Comparison of ENCODE assay signal across 25 cellular contexts in the genomic region with DNA sequence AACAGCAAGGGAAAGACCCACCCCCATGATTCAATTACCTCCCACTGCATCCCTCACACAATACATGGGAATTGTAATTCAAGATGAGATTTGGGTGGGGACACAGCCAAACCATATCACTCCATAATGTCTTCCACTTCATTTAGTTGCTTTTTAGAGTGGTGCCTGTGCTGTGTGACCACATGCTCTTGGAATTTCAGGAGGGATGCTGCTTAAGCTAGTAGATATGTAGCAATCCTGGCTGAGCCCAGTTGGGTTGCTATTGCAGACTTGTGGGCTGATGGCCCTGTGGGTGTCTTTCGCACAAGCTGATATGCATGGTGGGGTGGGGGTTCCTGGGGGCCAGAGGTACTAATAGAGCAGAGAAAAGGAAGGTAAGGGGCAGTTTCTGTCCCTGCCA.
DNase-seq lines count a peak whose midpoint lies in the region; TF ChIP-seq lines count a peak whose summit lies in the region.
"Had no signal": no experiment of that assay in that cellular context is flagged by ENCODE, and none has a peak within 500 bp of the region (broad histone marks: within the 10 kb centered on the region; RNA-seq: fewer than 3 reads in every experiment).

No MANE protein-coding gene starts in this region.

- H3K9ac ChIP-seq in mesenchymal stem cell (ENCODE audit: low read length), result no peak overlapping the region
- H3K9ac ChIP-seq: BLaER1 had no signal

- WGBS in mesenchymal stem cell, result 100% methylated on average over 1 of the region's 1 CpG

- H2BK15ac ChIP-seq in mesenchymal stem cell (ENCODE audit: low read depth, poor library complexity, severe bottlenecking), result no peak overlapping the region

- H3K36me3 ChIP-seq in mesenchymal stem cell (ENCODE audit: control insufficient read depth in 1 of 2, insufficient read depth in 2 of 2, low read depth in 1 of 2, low read length in 2 of 2), result no peaks in the 10 kb centered on the region
- H3K36me3 ChIP-seq in breast epithelium, result no peaks in the 10 kb centered on the region
- H3K36me3 ChIP-seq: ascending aorta, BLaER1, gastroesophageal sphincter, HAP-1, stomach, thyroid gland had no signal

- no peak overlapping the region for H4K8ac ChIP-seq in mesenchymal stem cell (ENCODE audit: low read length)

- H2BK5ac ChIP-seq in mesenchymal stem cell (ENCODE audit: low read depth, low read length, poor library complexity, severe bottlenecking), result no peak overlapping the region

- H3K4me3 ChIP-seq in AG10803 (ENCODE audit: low read length) (no peak overlapping the region), choroid plexus epithelial cell (ENCODE audit: low read depth, low read length) (no peak overlapping the region), mesenchymal stem cell (ENCODE audit: insufficient read depth in 1 of 2, low read depth in 1 of 2, low read length in 2 of 2) (no peak overlapping the region), breast epithelium (no peak overlapping the region)
- H3K4me3 ChIP-seq: A549, ascending aorta, BLaER1, gastroesophageal sphincter, HAP-1, K562, stomach, thyroid gland had no signal

- H2BK12ac ChIP-seq in mesenchymal stem cell (ENCODE audit: low read length in 2 of 2), result no peak overlapping the region

- H2AK5ac ChIP-seq in mesenchymal stem cell (ENCODE audit: low read length, severe bottlenecking), result peak overlapping the region; percentile 23

- peaks cover 8% of the 10 kb centered on the region for H3K4me1 ChIP-seq in mesenchymal stem cell (ENCODE audit: control insufficient read depth, insufficient read depth, low read depth, low read length)
- H3K4me1 ChIP-seq in breast epithelium, result no peaks in the 10 kb centered on the region
- H3K4me1 ChIP-seq: A549, ascending aorta, BLaER1, HAP-1, stomach, thyroid gland had no signal

- peak overlapping the region in 1 of 2 experiments; percentile 5 for H3K23ac ChIP-seq in mesenchymal stem cell (ENCODE audit: low read length in 2 of 2)

- H3K18ac ChIP-seq in mesenchymal stem cell (ENCODE audit: low read depth in 1 of 2, low read length in 2 of 2), result no peak overlapping the region

- no peak overlapping the region for H4K91ac ChIP-seq in mesenchymal stem cell (ENCODE audit: low read length)

- H3K79me1 ChIP-seq in mesenchymal stem cell (replicated peaks; ENCODE audit: low read length, poor library complexity, severe bottlenecking), result no peaks in the 10 kb centered on the region

- no peak for TF ChIP-seq CTCF in AG10803 (conservative IDR thresholded peaks at IDR 0.05; ENCODE audit: low read length)
- no peak for TF ChIP-seq CTCF in choroid plexus epithelial cell (conservative IDR thresholded peaks at IDR 0.05; ENCODE audit: low read depth, low read length)
- TF ChIP-seq CTCF in breast epithelium (IDR thresholded peaks at IDR 0.05), result no peak

- H3K9me3 ChIP-seq in mesenchymal stem cell (ENCODE audit: control insufficient read depth, low read length) (no peaks in the 10 kb centered on the region), breast epithelium (no peaks in the 10 kb centered on the region)
- H3K9me3 ChIP-seq: A549, ascending aorta, BLaER1, gastroesophageal sphincter, HAP-1, stomach, thyroid gland had no signal

- H3K4ac ChIP-seq in mesenchymal stem cell (ENCODE audit: low read depth in 1 of 2, low read length in 2 of 2), result no peak overlapping the region

- no peak overlapping the region for H2AFZ ChIP-seq in mesenchymal stem cell (ENCODE audit: low read depth, low read length)

- no peak overlapping the region for H2BK120ac ChIP-seq in mesenchymal stem cell (ENCODE audit: low read depth, low read length)

- H3K14ac ChIP-seq in mesenchymal stem cell (ENCODE audit: low read length in 2 of 2), result no peak overlapping the region

- H3K27me3 ChIP-seq in mesenchymal stem cell (ENCODE audit: control insufficient read depth in 1 of 2, insufficient read depth in 1 of 2, low read length in 2 of 2), result no peaks in the 10 kb centered on the region
- H3K27me3 ChIP-seq in breast epithelium, result no peaks in the 10 kb centered on the region
- H3K27me3 ChIP-seq: ascending aorta, BLaER1, gastroesophageal sphincter, stomach, thyroid gland had no signal

- TF ChIP-seq POLR2A in breast epithelium (IDR thresholded peaks at IDR 0.05), result no peak

- intact Hi-C loops in breast epithelium (cut with DNase I; ENCODE audit: low total_unique reads) (no loop called here), posterior cingulate gyrus (cut with DNase I) (no loop called here)

- no peak overlapping the region for H3K4me2 ChIP-seq in mesenchymal stem cell (ENCODE audit: low read length, poor library complexity, severe bottlenecking)
- H3K4me2 ChIP-seq: A549, BLaER1 had no signal

- H3K27ac ChIP-seq in mesenchymal stem cell (ENCODE audit: low read length, poor library complexity, severe bottlenecking), result no peak overlapping the region
- H3K27ac ChIP-seq in breast epithelium, result no peak overlapping the region
- H3K27ac ChIP-seq: A549, ascending aorta, BLaER1, gastroesophageal sphincter, RWPE1, stomach, thyroid gland had no signal

- DNase-seq in AG10803 (ENCODE audit: low read depth) (peak; percentile 60), LHCN-M2 (ENCODE audit: low read depth) (peak; percentile 41), choroid plexus epithelial cell (ENCODE audit: low read depth) (peak; percentile 29), mesenchymal stem cell (no peak), breast epithelium (ENCODE audit: low spot score in 2 of 2) (no peak), SW480 (ENCODE audit: low spot score) (no peak), posterior cingulate gyrus (no peak)
- no peak for DNase-seq in activated effector memory CD4-positive, alpha-beta T cell treated with Interleukin-2 at 50 U/mL for 16 hours
- DNase-seq: activated CD4-positive, alpha-beta memory T cell treated with anti-CD3 and anti-CD28 coated beads, Interleukin-2, amount 10 ng/mL, durations not matched to agents 7 days and 5 days; activated CD4-positive, CD25-positive, alpha-beta regulatory T cell treated with anti-CD3 and anti-CD28 coated beads, Interleukin-2, amount 50 U/mL, for 72 hours; effector memory CD4-positive, alpha-beta T cell; GF-D8; hypothalamus; immature natural killer cell; NCI-H1417; NCI-H774; stomach; thyroid gland had no signal

Comparison
In these comparisons a context has a peak if more than half of its experiments do, and no peak if none do; other contexts are left out.
1. DNase-seq: peak in AG10803 (single experiment), LHCN-M2 (single experiment) and choroid plexus epithelial cell (single experiment); none in mesenchymal stem cell (single experiment), activated effector memory CD4-positive, alpha-beta T cell treated with Interleukin-2 at 50 U/mL for 16 hours (single experiment), breast epithelium (0 of 2), SW480 (single experiment) and posterior cingulate gyrus (0 of 10).